ENCODE assay signal across 19 cellular contexts in the genomic region with DNA sequence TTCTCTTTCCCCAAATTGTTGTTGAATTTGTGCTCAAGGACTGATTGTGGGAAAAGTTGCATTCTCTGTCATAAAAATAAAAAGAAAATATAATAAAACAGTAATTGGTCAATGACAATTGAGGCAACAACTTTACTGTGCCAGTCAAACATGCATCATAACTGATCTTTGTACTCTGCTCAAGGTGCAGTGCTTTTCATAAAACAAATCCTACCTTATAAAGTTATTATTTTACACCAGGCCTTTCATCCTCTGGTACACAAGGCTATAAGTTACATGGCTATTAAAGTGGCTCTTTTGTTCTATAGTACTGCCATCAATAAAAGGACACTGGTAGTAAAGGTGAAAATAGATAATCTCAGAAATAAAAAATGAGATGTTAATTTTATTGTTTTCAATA.
DNase-seq lines count a peak whose midpoint lies in the region; ATAC-seq, FAIRE-seq and TF ChIP-seq lines count a peak whose summit lies in the region.
"Had no signal": no experiment of that assay in that cellular context is flagged by ENCODE, and none has a peak within 500 bp of the region (broad histone marks: within the 10 kb centered on the region; RNA-seq: fewer than 3 reads in every experiment).

No MANE protein-coding gene starts in this region.

- TF ChIP-seq CTCF in colonic mucosa (IDR thresholded peaks at IDR 0.05), result no peak
- no peak for TF ChIP-seq CTCF in pancreas (IDR thresholded peaks at IDR 0.05)

- FAIRE-seq in pancreas (lab: Jason Lieb, UNC), result peak; percentile 97
- FAIRE-seq: A549, GM12892, GM18507, H54 had no signal

- H3K27me3 ChIP-seq in colonic mucosa, result no peaks in the 10 kb centered on the region
- no peaks in the 10 kb centered on the region for H3K27me3 ChIP-seq in pancreas

- H3K9me3 ChIP-seq in colonic mucosa (no peaks in the 10 kb centered on the region), pancreas (no peaks in the 10 kb centered on the region)
- H3K9me3 ChIP-seq: A549 had no signal

- DNase-seq in HT-29 (ENCODE audit: low spot score) (peak; percentile 12), colonic mucosa (peak; percentile 47), pancreas (no peak), retina (no peak), sciatic nerve (ENCODE audit: low spot score) (no peak), NCI-H510A (lab: John Stamatoyannopoulos, UW) (no peak)
- DNase-seq: AML-193; CD4-positive, alpha-beta memory T cell; DMS153; DMS79; GDM1; HCEC 1CT; HFFc6 had no signal

- no peak overlapping the region for H3K9ac ChIP-seq in colonic mucosa (ENCODE audit: low read depth in 2 of 2, low read length in 2 of 2)

- H3K36me3 ChIP-seq in colonic mucosa (no peaks in the 10 kb centered on the region), pancreas (no peaks in the 10 kb centered on the region)

- intact Hi-C loops in colonic mucosa (cut with DNase I), result no loop called here
- intact Hi-C loops in pancreas (cut with DNase I), result no loop called here
- intact Hi-C loops in sciatic nerve (cut with DNase I), result no loop called here

- ATAC-seq in pancreas (no peak), sciatic nerve (no peak)
- ATAC-seq: A549, GM23338 had no signal

- no peak overlapping the region for H3K4me3 ChIP-seq in colonic mucosa
- H3K4me3 ChIP-seq in pancreas, result no peak overlapping the region
- H3K4me3 ChIP-seq: A549, GM23338 had no signal

- H3K4me1 ChIP-seq in colonic mucosa (no peaks in the 10 kb centered on the region), pancreas (no peaks in the 10 kb centered on the region)
- H3K4me1 ChIP-seq: A549 had no signal

- H3K27ac ChIP-seq in colonic mucosa, result peak overlapping the region; percentile 69
- H3K27ac ChIP-seq in pancreas, result no peak overlapping the region
- H3K27ac ChIP-seq: A549, C4-2B had no signal

Comparison
In these comparisons a context has a peak if more than half of its experiments do, and no peak if none do; other contexts are left out.
1. DNase-seq: peak in HT-29 (single experiment) and colonic mucosa (single experiment); none in pancreas (0 of 6), retina (single experiment), sciatic nerve (single experiment) and NCI-H510A (single experiment).